ENCODE assay signal across 16 cellular contexts in genomic region chr14:92409069-92409468, GRCh38.
DNase-seq lines count a peak whose midpoint lies in the region; ATAC-seq, FAIRE-seq and TF ChIP-seq lines count a peak whose summit lies in the region.
"Had no signal": no experiment of that assay in that cellular context is flagged by ENCODE, and none has a peak within 500 bp of the region (broad histone marks: within the 10 kb centered on the region; RNA-seq: fewer than 3 reads in every experiment).

No MANE protein-coding gene starts in this region.

- FAIRE-seq in endothelial cell of umbilical vein (lab: Jason Lieb, UNC): no peak
- FAIRE-seq: keratinocyte had no signal

- intact Hi-C loops in endothelial cell of umbilical vein (cut with micrococcal nuclease): no loop called here
- intact Hi-C loops in upper lobe of right lung (cut with DNase I): no loop called here

- H3K9me1 ChIP-seq in endothelial cell of umbilical vein (replicated peaks; ENCODE audit: control insufficient read depth, extremely low read depth, insufficient read depth, low read length): no peaks in the 10 kb centered on the region

- H3K36me3 ChIP-seq in MG63 (no peaks in the 10 kb centered on the region), endothelial cell of umbilical vein (ENCODE audit: control insufficient read depth in 2 of 2, extremely low read depth in 1 of 2, insufficient read depth in 2 of 2, low read length in 2 of 2) (no peaks in the 10 kb centered on the region), upper lobe of right lung (no peaks in the 10 kb centered on the region)
- H3K36me3 ChIP-seq: BLaER1, SJSA1 had no signal

- H3K27ac ChIP-seq in endothelial cell of umbilical vein (ENCODE audit: insufficient read depth, low read depth, low read length) (no peak overlapping the region), upper lobe of right lung (peak overlapping the region; percentile 51)
- H3K27ac ChIP-seq: BLaER1 had no signal

- H4K20me1 ChIP-seq in endothelial cell of umbilical vein (replicated peaks; ENCODE audit: control insufficient read depth, extremely low read depth, insufficient read depth, low read length): no peaks in the 10 kb centered on the region
- H4K20me1 ChIP-seq: BLaER1 had no signal

- no peak for TF ChIP-seq POLR2A in endothelial cell of umbilical vein (IDR thresholded peaks at IDR 0.05; ENCODE audit: low read depth, low read length)

- H3K9ac ChIP-seq in endothelial cell of umbilical vein (replicated peaks; ENCODE audit: extremely low read depth, insufficient read depth, low read length): no peak overlapping the region
- H3K9ac ChIP-seq: BLaER1 had no signal

- H3K4me1 ChIP-seq in endothelial cell of umbilical vein (ENCODE audit: control insufficient read depth, extremely low read depth, insufficient read depth, low read length) (peaks cover 6% of the 10 kb centered on the region), upper lobe of right lung (peaks cover 17% of the 10 kb centered on the region)
- H3K4me1 ChIP-seq: BLaER1 had no signal

- no peak overlapping the region for H3K4me2 ChIP-seq in endothelial cell of umbilical vein (ENCODE audit: insufficient read depth, low read length)
- H3K4me2 ChIP-seq: BLaER1 had no signal

- no peaks in the 10 kb centered on the region for H3K79me2 ChIP-seq in endothelial cell of umbilical vein (ENCODE audit: control insufficient read depth, insufficient read depth, low read length)

- TF ChIP-seq CTCF in endothelial cell of umbilical vein (IDR thresholded peaks at IDR 0.05; ENCODE audit: extremely low read depth in 1 of 2, insufficient read depth in 1 of 2, low read depth in 1 of 2, low read length in 2 of 2): no peak
- no peak for TF ChIP-seq CTCF in upper lobe of right lung (IDR thresholded peaks at IDR 0.05)

- peak; percentile 19 for ATAC-seq in upper lobe of right lung
- ATAC-seq in GM21717 (IDR thresholded peaks at IDR 0.05; ENCODE audit: unreplicated experiment): no peak
- ATAC-seq: activated T-helper 17 cell treated with anti-CD3 and anti-CD28 coated beads, Interleukin-2, amount 50 U/mL, for 72 hours had no signal

- no peaks in the 10 kb centered on the region for H3K27me3 ChIP-seq in MG63
- H3K27me3 ChIP-seq in endothelial cell of umbilical vein (ENCODE audit: control insufficient read depth in 2 of 2, insufficient read depth in 2 of 2, low read length in 2 of 2): no peaks in the 10 kb centered on the region
- no peaks in the 10 kb centered on the region for H3K27me3 ChIP-seq in upper lobe of right lung
- H3K27me3 ChIP-seq: BLaER1, SJSA1 had no signal

- H3K4me3 ChIP-seq in MG63 (no peak overlapping the region), endothelial cell of umbilical vein (replicated peaks in 1 of 3; ENCODE audit: insufficient read depth in 1 of 3, low read depth in 1 of 3, low read length in 3 of 3) (no peak overlapping the region), upper lobe of right lung (no peak overlapping the region)
- H3K4me3 ChIP-seq: BLaER1, SJSA1 had no signal

- peak overlapping the region; percentile 32 for H2AFZ ChIP-seq in endothelial cell of umbilical vein (ENCODE audit: low read depth, low read length)

- BruUV-seq in endothelial cell of umbilical vein (replicated peaks; lab: Mats Ljungman, UMichigan): no TSS peak

- dilution Hi-C loops in endothelial cell of umbilical vein (cut with MboI; ENCODE audit: extremely low pct_ligation_motif_present, low sequenced_read_pairs): no loop called here

- peak; percentile 43 for DNase-seq in MG63
- DNase-seq in endothelial cell of umbilical vein (ENCODE audit: low read depth, low spot score): no peak
- peak; percentile 29 to 51 for DNase-seq in lung microvascular endothelial cell (ENCODE audit: low read depth in 2 of 2)
- DNase-seq in upper lobe of right lung: no peak
- DNase-seq in activated CD4-positive, CD25-positive, alpha-beta regulatory T cell treated with anti-CD3 and anti-CD28 coated beads, Interleukin-2, amount 50 U/mL, for 72 hours: no peak
- DNase-seq in NCI-H2081 treated with DMSO at 0.1 percent for 48 hours (lab: John Stamatoyannopoulos, UW): no peak
- DNase-seq: activated CD8-positive, alpha-beta memory T cell treated with anti-CD3 and anti-CD28 coated beads for 24 hours; amniotic stem cell; NCI-H510A; substantia nigra; T1000 had no signal

- POLR2A ChIA-PET in endothelial cell of umbilical vein (lab: Charles Lee): no interaction called here

- H3K9me3 ChIP-seq in MG63 (no peaks in the 10 kb centered on the region; the same call in 1 of the 2 replicates), endothelial cell of umbilical vein (replicated peaks; ENCODE audit: control insufficient read depth, insufficient read depth, low read length) (no peaks in the 10 kb centered on the region), upper lobe of right lung (no peaks in the 10 kb centered on the region)

- CTCF ChIA-PET in endothelial cell of umbilical vein (lab: Charles Lee): interaction anchor here (1.4 kb wide), 1 partner anchor 278 kb away, joined by 3 read pairs; no protein-coding TSS in a partner anchor

TF ChIP-seq in endothelial cell of umbilical vein, 7 proteins besides CTCF, POLR2A, EP300 and RAD21:
- TF ChIP-seq MAX (IDR thresholded peaks at IDR 0.05; ENCODE audit: insufficient read depth, insufficient read length) (no peak), JUN (IDR thresholded peaks at IDR 0.05; ENCODE audit: borderline replicate concordance, insufficient read depth, insufficient read length, low read depth) (no peak), FOS (IDR thresholded peaks at IDR 0.05; ENCODE audit: borderline replicate concordance, insufficient read depth, low read length) (no peak), POLR2AphosphoS5 (IDR thresholded peaks at IDR 0.05; ENCODE audit: insufficient read depth, low read depth, low read length) (no peak), MYC (IDR thresholded peaks at IDR 0.05; ENCODE audit: low read depth, low read length) (no peak), EZH2 (IDR thresholded peaks at IDR 0.05; ENCODE audit: borderline replicate concordance, low read depth, low read length, severe bottlenecking) (no peak), GATA2 (IDR thresholded peaks at IDR 0.05; ENCODE audit: insufficient read depth, insufficient read length, low read depth, low read length) (no peak)

Comparison
In these comparisons a context has a peak if more than half of its experiments do, and no peak if none do; other contexts are left out.
1. DNase-seq: peak in MG63 (single experiment) and lung microvascular endothelial cell (2 of 2); none in endothelial cell of umbilical vein (single experiment), upper lobe of right lung (single experiment), activated CD4-positive, CD25-positive, alpha-beta regulatory T cell treated with anti-CD3 and anti-CD28 coated beads, Interleukin-2, amount 50 U/mL, for 72 hours (single experiment) and NCI-H2081 treated with DMSO at 0.1 percent for 48 hours (single experiment).